16 cellular contexts compared by ENCODE assay signal in genomic region chr15:60945196-60945595, GRCh38.
DNase-seq lines count a peak whose midpoint lies in the region; TF ChIP-seq lines count a peak whose summit lies in the region.
"Had no signal": no experiment of that assay in that cellular context is flagged by ENCODE, and none has a peak within 500 bp of the region (broad histone marks: within the 10 kb centered on the region; RNA-seq: fewer than 3 reads in every experiment).

No MANE protein-coding gene starts in this region.

- no peak overlapping the region for H3K4me3 ChIP-seq in thyroid gland (replicated peaks in 1 of 3)
- H3K4me3 ChIP-seq: GM12878 had no signal

- DNase-seq in DMS79 (lab: John Stamatoyannopoulos, UW) (peak; percentile 21), DMS79 treated with DMSO at 0.1 percent for 48 hours (lab: John Stamatoyannopoulos, UW) (no peak), cerebellar cortex (ENCODE audit: low spot score) (peak; percentile 88), inferior parietal cortex (ENCODE audit: extremely low spot score) (peak; percentile 58), thyroid gland (peak; percentile 76 to 84), NCI-H1694 (lab: John Stamatoyannopoulos, UW) (no peak), GM20000 (ENCODE audit: low spot score) (no peak)
- DNase-seq in central memory CD4-positive, alpha-beta T cell, result no peak
- DNase-seq: 8988T; activated CD4-positive, CD25-positive, alpha-beta regulatory T cell; activated T-cell treated with anti-CD3 and anti-CD28 coated beads, Interleukin-2, amount 50 U/mL, for 4 hours; HFFc6; NCI-H446 treated with DMSO at 0.1 percent for 48 hours; stimulated activated CD4-positive, alpha-beta T cell treated with anti-CD3 and anti-CD28 coated beads, Interleukin-2, amount 100 ng/mL, for 48 hours had no signal

- no peaks in the 10 kb centered on the region for H3K27me3 ChIP-seq in thyroid gland

- no peak for TF ChIP-seq POLR2A in thyroid gland (IDR thresholded peaks at IDR 0.05)

- no peak overlapping the region for H3K27ac ChIP-seq in thyroid gland
- H3K27ac ChIP-seq: KMS-11 had no signal

- no peak for TF ChIP-seq CTCF in thyroid gland (IDR thresholded peaks at IDR 0.05)
- no peak for TF ChIP-seq CTCF in GM20000 (IDR thresholded peaks at IDR 0.05; ENCODE audit: extremely low read depth, missing control alignments)

- H3K9me3 ChIP-seq in thyroid gland, result no peaks in the 10 kb centered on the region

- intact Hi-C loops in thyroid gland (cut with DNase I), result no loop called here

- H3K36me3 ChIP-seq in thyroid gland, result no peaks in the 10 kb centered on the region

- WGBS in thyroid gland, 2 donors, result 7 to 22% methylated on average over 6 of the region's 6 CpGs

- H3K4me1 ChIP-seq in thyroid gland, result peaks cover 6 to 31% of the 10 kb centered on the region in 2 donors

Comparison
In these comparisons a context has a peak if more than half of its experiments do, and no peak if none do; other contexts are left out.
1. DNase-seq: peak in DMS79 (single experiment), cerebellar cortex (single experiment), inferior parietal cortex (single experiment) and thyroid gland (2 of 2); none in DMS79 treated with DMSO at 0.1 percent for 48 hours (single experiment), NCI-H1694 (single experiment), central memory CD4-positive, alpha-beta T cell (single experiment) and GM20000 (single experiment).